ENCODE assay signal across 13 cellular contexts in genomic region chr11:72625746-72626636, GRCh38. TPM values are rescaled to one million over a fixed set of nuclear protein-coding genes. Genes with fewer than 3 reads are reported as not detected.
DNase-seq lines count a peak whose midpoint lies in the region; ATAC-seq and TF ChIP-seq lines count a peak whose summit lies in the region.
"Had no signal": no experiment of that assay in that cellular context is flagged by ENCODE, and none has a peak within 500 bp of the region (broad histone marks: within the 10 kb centered on the region; RNA-seq: fewer than 3 reads in every experiment).

No MANE protein-coding gene starts in this region.

- intact Hi-C loops in Right ventricle myocardium superior (cut with DNase I), result no loop called here

- H3K27me3 Mint-ChIP-seq in neural crest cell (ENCODE audit: low read depth), result peaks cover 18% of the 10 kb centered on the region
- peaks cover 6% of the 10 kb centered on the region for H3K27me3 Mint-ChIP-seq in activated CD8-positive, alpha-beta memory T cell treated with anti-CD3 and anti-CD28 coated beads, Interleukin-2, amount 10 ng/mL, durations not matched to agents 7 days and 5 days

- peak; percentile 84 for DNase-seq in SK-N-SH
- DNase-seq in Right ventricle myocardium superior, result peak; percentile 83
- DNase-seq in neural crest cell (ENCODE audit: low read depth, low spot score), result no peak
- DNase-seq in activated CD8-positive, alpha-beta memory T cell treated with anti-CD3 and anti-CD28 coated beads, Interleukin-2, amount 10 ng/mL, durations not matched to agents 7 days and 5 days, result no peak
- no peak for DNase-seq in NAMALWA (ENCODE audit: low spot score)
- DNase-seq in T-helper 1 cell, result no peak
- no peak for DNase-seq in SKM-1 (lab: John Stamatoyannopoulos, UW; ENCODE audit: unreplicated experiment)
- DNase-seq: activated naive CD4-positive, alpha-beta T cell treated with anti-CD3 and anti-CD28 coated beads for 36 hours; natural killer cell; NK-92 treated with Interleukin-12 subunit alpha and Interleukin-12 subunit beta, amount 100 ng/mL, for 24 hours; WERI-Rb-1 had no signal

- POLR2A ChIA-PET in SK-N-SH (lab: Yijun Ruan, JAX), result interaction anchor here (1.7 kb wide), 1 partner anchor 12 kb away, joined by 11 read pairs; no protein-coding TSS in a partner anchor

- H3K36me3 ChIP-seq in SK-N-SH (replicated peaks in 1 of 2; ENCODE audit: control insufficient read depth in 1 of 2, insufficient read depth in 2 of 2, low read length in 1 of 2), result no peaks in the 10 kb centered on the region
- H3K36me3 ChIP-seq: WERI-Rb-1 had no signal

- H3K9me3 Mint-ChIP-seq in neural crest cell, result no peaks in the 10 kb centered on the region
- no peaks in the 10 kb centered on the region for H3K9me3 Mint-ChIP-seq in activated CD8-positive, alpha-beta memory T cell treated with anti-CD3 and anti-CD28 coated beads, Interleukin-2, amount 10 ng/mL, durations not matched to agents 7 days and 5 days (ENCODE audit: low read depth)
- H3K9me3 Mint-ChIP-seq: activated naive CD4-positive, alpha-beta T cell treated with anti-CD3 and anti-CD28 coated beads for 36 hours; natural killer cell had no signal

- H3K9ac ChIP-seq in SK-N-SH, result no peak overlapping the region

- CTCF ChIA-PET in SK-N-SH (lab: Yijun Ruan, JAX), result interaction anchor here (0.6 to 4.0 kb wide), 13 partner anchors 10 to 1045 kb away, joined by 3 to 17 read pairs (median 4); no protein-coding TSS in a partner anchor
- CTCF ChIA-PET in activated CD8-positive, alpha-beta memory T cell treated with anti-CD3 and anti-CD28 coated beads, Interleukin-2, amount 10 ng/mL, durations not matched to agents 7 days and 5 days (lab: Charles Lee), result interaction anchor here (1.2 to 2.2 kb wide), 4 partner anchors 16 to 154 kb away, joined by 3 to 5 read pairs (median 4); no protein-coding TSS in a partner anchor

- ATAC-seq in SK-N-SH treated with all-trans-retinoic acid at 6 μM for 48 hours (no peak; the same call in 2 of the 3 replicates), Right ventricle myocardium superior (ENCODE audit: poor library complexity) (peak; percentile 79)
- ATAC-seq in activated CD8-positive, alpha-beta memory T cell treated with anti-CD3 and anti-CD28 coated beads, Interleukin-2, amount 10 ng/mL, durations not matched to agents 7 days and 5 days, result no peak
- ATAC-seq: A549, natural killer cell had no signal

- no peak for TF ChIP-seq RAD21 in SK-N-SH (IDR thresholded peaks at IDR 0.05; ENCODE audit: low read length)

- H3F3A ChIP-seq in SK-N-SH (replicated peaks; ENCODE audit: insufficient read depth), result no peaks in the 10 kb centered on the region

- 56% methylated on average over 12 of the region's 25 CpGs for WGBS in SK-N-SH (ENCODE audit: low lambda C conversion rate)

- no peaks in the 10 kb centered on the region for H3K9me3 ChIP-seq in SK-N-SH
- H3K9me3 ChIP-seq: A549 had no signal

- no peaks in the 10 kb centered on the region for H4K20me1 ChIP-seq in SK-N-SH (ENCODE audit: insufficient read depth)

- H3K4me2 ChIP-seq in SK-N-SH, result no peak overlapping the region
- H3K4me2 ChIP-seq: A549 had no signal

- H3K4me3 Mint-ChIP-seq in neural crest cell, result no peak overlapping the region
- no peak overlapping the region for H3K4me3 Mint-ChIP-seq in activated CD8-positive, alpha-beta memory T cell treated with anti-CD3 and anti-CD28 coated beads, Interleukin-2, amount 10 ng/mL, durations not matched to agents 7 days and 5 days
- H3K4me3 Mint-ChIP-seq: activated naive CD4-positive, alpha-beta T cell treated with anti-CD3 and anti-CD28 coated beads for 36 hours; natural killer cell had no signal

- H3K9me2 ChIP-seq in SK-N-SH, result no peaks in the 10 kb centered on the region

- peak overlapping the region in 1 of 2 experiments; percentile 85; a peak in 2 of 4 replicates for H3K27ac ChIP-seq in SK-N-SH (ENCODE audit: low read depth in 2 of 2, low read length in 1 of 2)
- H3K27ac ChIP-seq: A549, WERI-Rb-1 had no signal

- no peak overlapping the region for H2AFZ ChIP-seq in SK-N-SH (ENCODE audit: low read depth)

- TF ChIP-seq CTCF in SK-N-SH (IDR thresholded peaks at IDR 0.05), result no peak
- TF ChIP-seq CTCF in neural crest cell (conservative IDR thresholded peaks at IDR 0.05), result no peak

- no peaks in the 10 kb centered on the region for H3K36me3 Mint-ChIP-seq in neural crest cell (ENCODE audit: low read depth)
- no peaks in the 10 kb centered on the region for H3K36me3 Mint-ChIP-seq in activated CD8-positive, alpha-beta memory T cell treated with anti-CD3 and anti-CD28 coated beads, Interleukin-2, amount 10 ng/mL, durations not matched to agents 7 days and 5 days
- H3K36me3 Mint-ChIP-seq: natural killer cell had no signal

- H3K4me3 ChIP-seq in SK-N-SH (ENCODE audit: low read depth in 2 of 2, low read length in 1 of 2), result no peak overlapping the region
- H3K4me3 ChIP-seq: A549 had no signal

- H3K79me2 ChIP-seq in SK-N-SH (ENCODE audit: insufficient read depth), result no peaks in the 10 kb centered on the region

- peaks cover 0 to 69% of the 10 kb centered on the region in 2 experiments; a peak in 2 of 4 replicates for H3K4me1 ChIP-seq in SK-N-SH (ENCODE audit: control insufficient read depth in 1 of 2, insufficient read depth in 2 of 2, low read depth in 1 of 2, low read length in 1 of 2)
- H3K4me1 ChIP-seq: A549 had no signal

- peak in 1 of 2 experiments; percentile 42; a peak in 1 of 4 replicates for TF ChIP-seq EP300 in SK-N-SH (IDR thresholded peaks at IDR 0.05; ENCODE audit: borderline replicate concordance in 1 of 2, low read depth in 1 of 2, low read length in 1 of 2)

- peak overlapping the region; percentile 96 for H3K27ac Mint-ChIP-seq in neural crest cell (ENCODE audit: unreplicated experiment)
- H3K27ac Mint-ChIP-seq in activated CD8-positive, alpha-beta memory T cell treated with anti-CD3 and anti-CD28 coated beads, Interleukin-2, amount 10 ng/mL, durations not matched to agents 7 days and 5 days, result no peak overlapping the region
- H3K27ac Mint-ChIP-seq: activated naive CD4-positive, alpha-beta T cell treated with anti-CD3 and anti-CD28 coated beads for 36 hours; natural killer cell had no signal

- H3K4me1 Mint-ChIP-seq in neural crest cell, result peaks cover 12% of the 10 kb centered on the region
- H3K4me1 Mint-ChIP-seq in activated CD8-positive, alpha-beta memory T cell treated with anti-CD3 and anti-CD28 coated beads, Interleukin-2, amount 10 ng/mL, durations not matched to agents 7 days and 5 days, result peaks cover 22% of the 10 kb centered on the region

- H3K27me3 ChIP-seq in SK-N-SH (ENCODE audit: insufficient read depth), result peaks cover 11% of the 10 kb centered on the region; the same call in 1 of the 2 replicates

TF ChIP-seq in SK-N-SH, 30 proteins besides CTCF, POLR2A, EP300 and RAD21 (continues in another document):
- TF ChIP-seq IRF3 (IDR thresholded peaks at IDR 0.05; ENCODE audit: low read depth, low read length) (no peak), GABPA (IDR thresholded peaks at IDR 0.05; ENCODE audit: low read depth) (no peak), GATA2 (CRISPR knock-in tag; IDR thresholded peaks at IDR 0.05) (no peak), FOSL2 (IDR thresholded peaks at IDR 0.05; ENCODE audit: borderline replicate concordance, low read depth) (no peak), USF2 (IDR thresholded peaks at IDR 0.05; ENCODE audit: borderline replicate concordance, low read depth, low read length) (no peak)

TF ChIP-seq in SK-N-SH treated with all-trans-retinoic acid at 6 μM for 48 hours, 23 proteins besides CTCF, POLR2A, EP300 and RAD21 (continues in another document):
- TF ChIP-seq ZC3H10 (CRISPR knock-in tag; IDR thresholded peaks at IDR 0.05), result no peak
- no peak for TF ChIP-seq ARNTL (CRISPR knock-in tag; IDR thresholded peaks at IDR 0.05; ENCODE audit: borderline replicate concordance, low read depth)
- no peak for TF ChIP-seq CSRNP3 (CRISPR knock-in tag; IDR thresholded peaks at IDR 0.05)
- TF ChIP-seq OSR1 (CRISPR knock-in tag; IDR thresholded peaks at IDR 0.05), result no peak
- TF ChIP-seq RARB (CRISPR knock-in tag; IDR thresholded peaks at IDR 0.05), result no peak
- TF ChIP-seq CSDC2 (CRISPR knock-in tag; IDR thresholded peaks at IDR 0.05), result no peak
- TF ChIP-seq POU6F1 (CRISPR knock-in tag; IDR thresholded peaks at IDR 0.05; ENCODE audit: borderline replicate concordance, low read depth), result no peak

RNA-seq across cellular contexts. Expression of gene PDE2A, which starts 48.2 kb away (rescaled TPM):
- 0.32 and 0.43 TPM in 2 replicates for polyA plus RNA-seq in SK-N-SH (2012; rRNA removed)
- 0.15 and 0.60 TPM in 2 replicates for polyA plus RNA-seq in SK-N-SH (2012; cell fraction: cytosol; rRNA removed)
- 0.85 and 1.0 TPM in 2 replicates for polyA plus RNA-seq in SK-N-SH (2012; cell fraction: nucleus; rRNA removed)
- total RNA-seq in Right ventricle myocardium superior (38.5 TPM), neural crest cell (2.0 and 3.0 TPM in 2 replicates)
- under 1 TPM; 0.67 to 0.75 TPM for total RNA-seq in activated CD8-positive, alpha-beta memory T cell treated with anti-CD3 and anti-CD28 coated beads, Interleukin-2, amount 10 ng/mL, durations not matched to agents 7 days and 5 days

Comparison
In these comparisons a context has a peak if more than half of its experiments do, and no peak if none do; other contexts are left out.
1. DNase-seq: peak in SK-N-SH (single experiment) and Right ventricle myocardium superior (single experiment); none in neural crest cell (single experiment), activated CD8-positive, alpha-beta memory T cell treated with anti-CD3 and anti-CD28 coated beads, Interleukin-2, amount 10 ng/mL, durations not matched to agents 7 days and 5 days (single experiment), NAMALWA (single experiment), T-helper 1 cell (0 of 5) and SKM-1 (single experiment).